Comparison of ENCODE assay signal across 1 cellular context in the genomic region with DNA sequence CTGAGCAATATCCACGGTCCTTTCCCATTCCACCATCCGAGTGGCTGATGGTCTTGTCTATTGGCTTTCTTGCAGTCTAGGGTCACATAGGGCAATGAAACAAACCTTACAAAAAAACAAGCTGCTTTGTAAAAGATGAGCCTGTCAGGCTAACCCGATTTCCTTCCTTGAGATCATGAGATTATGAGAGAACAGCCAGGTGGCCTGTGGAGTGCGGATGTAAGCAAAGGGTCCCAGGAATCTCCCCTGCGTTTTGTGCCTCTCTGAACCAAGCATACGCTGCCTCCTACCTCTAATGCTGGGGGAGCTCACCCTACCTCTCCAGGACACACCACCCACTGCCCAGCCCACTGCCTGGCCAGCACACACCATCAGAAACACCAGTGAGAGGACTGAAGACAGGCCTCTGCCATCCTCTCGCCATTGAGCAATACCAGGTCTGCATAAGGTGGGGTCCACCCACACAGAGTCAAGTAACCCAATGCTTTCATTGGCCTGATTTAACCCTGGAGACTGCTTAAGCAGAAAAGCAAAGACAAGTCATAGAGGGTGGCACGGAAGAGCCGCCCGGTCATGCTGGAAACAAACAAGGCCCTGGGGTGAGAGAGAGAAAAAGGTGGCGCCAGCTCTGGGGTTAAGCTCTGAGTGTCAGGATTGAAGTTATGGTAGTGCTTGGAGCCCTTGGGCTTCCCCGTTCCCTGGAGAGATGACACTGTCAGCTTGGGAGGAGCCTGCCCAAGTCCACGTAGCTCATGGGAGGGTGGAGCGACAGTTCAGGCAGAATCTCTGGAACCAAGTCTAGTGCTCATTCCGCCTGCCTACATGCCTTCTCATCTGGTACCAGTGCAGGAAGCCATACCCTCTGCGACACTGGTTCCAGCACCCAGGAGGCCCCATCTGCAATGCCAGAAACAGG.
TF ChIP-seq lines count a peak whose summit lies in the region.

No MANE protein-coding gene starts in this region.

TF ChIP-seq in HEK293, 187 proteins besides CTCF, POLR2A, EP300 and RAD21 (continued from another document):
- TF ChIP-seq, protein P1, sequence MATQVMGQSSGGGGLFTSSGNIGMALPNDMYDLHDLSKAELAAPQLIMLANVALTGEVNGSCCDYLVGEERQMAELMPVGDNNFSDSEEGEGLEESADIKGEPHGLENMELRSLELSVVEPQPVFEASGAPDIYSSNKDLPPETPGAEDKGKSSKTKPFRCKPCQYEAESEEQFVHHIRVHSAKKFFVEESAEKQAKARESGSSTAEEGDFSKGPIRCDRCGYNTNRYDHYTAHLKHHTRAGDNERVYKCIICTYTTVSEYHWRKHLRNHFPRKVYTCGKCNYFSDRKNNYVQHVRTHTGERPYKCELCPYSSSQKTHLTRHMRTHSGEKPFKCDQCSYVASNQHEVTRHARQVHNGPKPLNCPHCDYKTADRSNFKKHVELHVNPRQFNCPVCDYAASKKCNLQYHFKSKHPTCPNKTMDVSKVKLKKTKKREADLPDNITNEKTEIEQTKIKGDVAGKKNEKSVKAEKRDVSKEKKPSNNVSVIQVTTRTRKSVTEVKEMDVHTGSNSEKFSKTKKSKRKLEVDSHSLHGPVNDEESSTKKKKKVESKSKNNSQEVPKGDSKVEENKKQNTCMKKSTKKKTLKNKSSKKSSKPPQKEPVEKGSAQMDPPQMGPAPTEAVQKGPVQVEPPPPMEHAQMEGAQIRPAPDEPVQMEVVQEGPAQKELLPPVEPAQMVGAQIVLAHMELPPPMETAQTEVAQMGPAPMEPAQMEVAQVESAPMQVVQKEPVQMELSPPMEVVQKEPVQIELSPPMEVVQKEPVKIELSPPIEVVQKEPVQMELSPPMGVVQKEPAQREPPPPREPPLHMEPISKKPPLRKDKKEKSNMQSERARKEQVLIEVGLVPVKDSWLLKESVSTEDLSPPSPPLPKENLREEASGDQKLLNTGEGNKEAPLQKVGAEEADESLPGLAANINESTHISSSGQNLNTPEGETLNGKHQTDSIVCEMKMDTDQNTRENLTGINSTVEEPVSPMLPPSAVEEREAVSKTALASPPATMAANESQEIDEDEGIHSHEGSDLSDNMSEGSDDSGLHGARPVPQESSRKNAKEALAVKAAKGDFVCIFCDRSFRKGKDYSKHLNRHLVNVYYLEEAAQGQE (tag by site-specific recombination; IDR thresholded peaks at IDR 0.05): no peak
- TF ChIP-seq ZFP69B (tag by site-specific recombination; IDR thresholded peaks at IDR 0.05) (peak; percentile 84), ZNF133 (tag by site-specific recombination; IDR thresholded peaks at IDR 0.05) (no peak), ZBTB20 (tag by site-specific recombination; IDR thresholded peaks at IDR 0.05) (no peak)
